Comparison of ENCODE assay signal across 18 cellular contexts in the genomic region with DNA sequence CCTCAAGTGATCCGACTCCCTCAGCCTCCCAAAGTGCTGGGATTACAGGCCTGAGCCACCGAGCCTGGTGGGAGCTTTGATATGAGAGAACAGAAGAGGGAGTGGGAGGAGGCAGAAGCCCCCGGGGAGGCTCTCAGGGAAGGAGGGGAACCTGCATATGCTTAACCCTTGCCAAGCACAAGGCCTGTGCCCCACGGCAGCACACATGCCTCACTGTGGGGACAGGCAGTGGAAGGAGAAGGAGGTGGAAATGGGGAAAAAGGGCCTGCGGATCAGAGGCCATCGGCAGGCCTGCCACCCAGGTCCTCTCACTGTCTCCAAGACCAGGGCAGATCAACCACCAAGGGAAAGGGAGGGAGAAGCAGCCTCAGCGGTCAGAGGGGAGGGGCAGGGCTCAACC. TPM values are rescaled to one million over a fixed set of nuclear protein-coding genes. Genes with fewer than 3 reads are reported as not detected.
DNase-seq lines count a peak whose midpoint lies in the region; ATAC-seq, FAIRE-seq and TF ChIP-seq lines count a peak whose summit lies in the region.
"Had no signal": no experiment of that assay in that cellular context is flagged by ENCODE, and none has a peak within 500 bp of the region (broad histone marks: within the 10 kb centered on the region; RNA-seq: fewer than 3 reads in every experiment).

No MANE protein-coding gene starts in this region.

- H3K4me3 ChIP-seq in BLaER1 (no peak overlapping the region), tibial artery (no peak overlapping the region)

- DNase-seq in WTC11 (ENCODE audit: low spot score) (peak; percentile 7), mesenteric fat pad (ENCODE audit: low spot score) (peak; percentile 67), tibial artery (peak; percentile 14 to 42), EL (no peak), RCC 7860 (ENCODE audit: low spot score) (no peak), SW480 (ENCODE audit: low spot score) (no peak)
- DNase-seq: DMS 273 treated with DMSO at 0.1 percent for 48 hours, HFFc6, NCI-H1048, NCI-H1436 treated with DMSO at 0.1 percent for 48 hours, NCI-H2081 had no signal

- no peak for ATAC-seq in WTC11
- ATAC-seq: Panc1, Right ventricle myocardium inferior had no signal

- intact Hi-C loops in tibial artery (cut with DNase I; ENCODE audit: low total_unique reads): no loop called here

- peaks cover 16% of the 10 kb centered on the region for H3K27me3 ChIP-seq in BLaER1
- peaks cover 0 to 56% of the 10 kb centered on the region in 2 donors for H3K27me3 ChIP-seq in tibial artery

- H3K4me3 Mint-ChIP-seq in WTC11: no peak overlapping the region
- H3K4me3 Mint-ChIP-seq: HFFc6 had no signal

- H4K20me1 ChIP-seq in BLaER1: no peaks in the 10 kb centered on the region; the same call in 1 of the 2 replicates

- no peak overlapping the region for H3K27ac ChIP-seq in BLaER1
- H3K27ac ChIP-seq in tibial artery: no peak overlapping the region

- H3K9me3 ChIP-seq in BLaER1 (no peaks in the 10 kb centered on the region), tibial artery (no peaks in the 10 kb centered on the region)

- no peak overlapping the region for H3K27ac Mint-ChIP-seq in WTC11
- H3K27ac Mint-ChIP-seq: HFFc6 had no signal

- H3K27me3 Mint-ChIP-seq in WTC11 (ENCODE audit: low read depth): peaks cover 77% of the 10 kb centered on the region

- H3K9ac ChIP-seq in BLaER1: no peak overlapping the region

- no peaks in the 10 kb centered on the region for H3K9me3 Mint-ChIP-seq in WTC11
- H3K9me3 Mint-ChIP-seq: HFFc6 had no signal

- H3K36me3 ChIP-seq in BLaER1: no peaks in the 10 kb centered on the region
- no peaks in the 10 kb centered on the region for H3K36me3 ChIP-seq in tibial artery

- CTCF ChIA-PET in WTC11 (lab: Charles Lee): interaction anchor here (0.6 kb wide), 1 partner anchor 258 kb away, joined by 3 read pairs; no protein-coding TSS in a partner anchor

- POLR2A ChIA-PET in WTC11 (lab: Charles Lee): no interaction called here

- peak overlapping the region; percentile 42 for H3K4me2 ChIP-seq in BLaER1

- no peak for TF ChIP-seq CTCF in WTC11 (IDR thresholded peaks at IDR 0.05)
- TF ChIP-seq CTCF in tibial artery (IDR thresholded peaks at IDR 0.05): no peak

- H3K36me3 Mint-ChIP-seq in WTC11: no peaks in the 10 kb centered on the region
- H3K36me3 Mint-ChIP-seq: CD14-positive monocyte had no signal

- H3K4me1 Mint-ChIP-seq in WTC11: no peaks in the 10 kb centered on the region
- H3K4me1 Mint-ChIP-seq: CD14-positive monocyte had no signal

- H3K4me1 ChIP-seq in BLaER1 (peaks cover 31% of the 10 kb centered on the region), tibial artery (peaks cover 0 to 5% (median 4%) of the 10 kb centered on the region in 4 donors)

- no peak for FAIRE-seq in RCC 7860 (lab: Jason Lieb, UNC)

TF ChIP-seq in WTC11, 78 proteins besides CTCF, POLR2A, EP300 and RAD21:
- TF ChIP-seq KAT7 (CRISPR knock-in tag; IDR thresholded peaks at IDR 0.05; ENCODE audit: borderline replicate concordance) (no peak), ZNF416 (CRISPR knock-in tag; IDR thresholded peaks at IDR 0.05) (no peak), ELF4 (CRISPR knock-in tag; IDR thresholded peaks at IDR 0.05; ENCODE audit: low read depth) (no peak), NR3C1 (CRISPR knock-in tag; conservative IDR thresholded peaks at IDR 0.05; ENCODE audit: low read depth) (no peak), TP53 (CRISPR knock-in tag; IDR thresholded peaks at IDR 0.05) (no peak), RORB (CRISPR knock-in tag; IDR thresholded peaks at IDR 0.05) (no peak), PRRX2 (CRISPR knock-in tag; IDR thresholded peaks at IDR 0.05) (no peak), GABPB1 (CRISPR knock-in tag; IDR thresholded peaks at IDR 0.05) (no peak), JAZF1 (CRISPR knock-in tag; IDR thresholded peaks at IDR 0.05) (no peak), ZNF396 (CRISPR knock-in tag; IDR thresholded peaks at IDR 0.05; ENCODE audit: borderline replicate concordance) (no peak), ZNF138 (CRISPR knock-in tag; conservative IDR thresholded peaks at IDR 0.05) (no peak), EMX1 (CRISPR knock-in tag; IDR thresholded peaks at IDR 0.05) (no peak), JUN (CRISPR knock-in tag; IDR thresholded peaks at IDR 0.05) (no peak), ZNF219 (CRISPR knock-in tag; IDR thresholded peaks at IDR 0.05; ENCODE audit: borderline replicate concordance) (no peak), FOXP1 (CRISPR knock-in tag; IDR thresholded peaks at IDR 0.05; ENCODE audit: borderline replicate concordance) (no peak), ZBTB21 (CRISPR knock-in tag; IDR thresholded peaks at IDR 0.05; ENCODE audit: borderline replicate concordance) (no peak), NFYB (CRISPR knock-in tag; conservative IDR thresholded peaks at IDR 0.05; ENCODE audit: low read depth) (no peak), FOXK1 (CRISPR knock-in tag; IDR thresholded peaks at IDR 0.05) (no peak)
- TF ChIP-seq, protein P1, sequence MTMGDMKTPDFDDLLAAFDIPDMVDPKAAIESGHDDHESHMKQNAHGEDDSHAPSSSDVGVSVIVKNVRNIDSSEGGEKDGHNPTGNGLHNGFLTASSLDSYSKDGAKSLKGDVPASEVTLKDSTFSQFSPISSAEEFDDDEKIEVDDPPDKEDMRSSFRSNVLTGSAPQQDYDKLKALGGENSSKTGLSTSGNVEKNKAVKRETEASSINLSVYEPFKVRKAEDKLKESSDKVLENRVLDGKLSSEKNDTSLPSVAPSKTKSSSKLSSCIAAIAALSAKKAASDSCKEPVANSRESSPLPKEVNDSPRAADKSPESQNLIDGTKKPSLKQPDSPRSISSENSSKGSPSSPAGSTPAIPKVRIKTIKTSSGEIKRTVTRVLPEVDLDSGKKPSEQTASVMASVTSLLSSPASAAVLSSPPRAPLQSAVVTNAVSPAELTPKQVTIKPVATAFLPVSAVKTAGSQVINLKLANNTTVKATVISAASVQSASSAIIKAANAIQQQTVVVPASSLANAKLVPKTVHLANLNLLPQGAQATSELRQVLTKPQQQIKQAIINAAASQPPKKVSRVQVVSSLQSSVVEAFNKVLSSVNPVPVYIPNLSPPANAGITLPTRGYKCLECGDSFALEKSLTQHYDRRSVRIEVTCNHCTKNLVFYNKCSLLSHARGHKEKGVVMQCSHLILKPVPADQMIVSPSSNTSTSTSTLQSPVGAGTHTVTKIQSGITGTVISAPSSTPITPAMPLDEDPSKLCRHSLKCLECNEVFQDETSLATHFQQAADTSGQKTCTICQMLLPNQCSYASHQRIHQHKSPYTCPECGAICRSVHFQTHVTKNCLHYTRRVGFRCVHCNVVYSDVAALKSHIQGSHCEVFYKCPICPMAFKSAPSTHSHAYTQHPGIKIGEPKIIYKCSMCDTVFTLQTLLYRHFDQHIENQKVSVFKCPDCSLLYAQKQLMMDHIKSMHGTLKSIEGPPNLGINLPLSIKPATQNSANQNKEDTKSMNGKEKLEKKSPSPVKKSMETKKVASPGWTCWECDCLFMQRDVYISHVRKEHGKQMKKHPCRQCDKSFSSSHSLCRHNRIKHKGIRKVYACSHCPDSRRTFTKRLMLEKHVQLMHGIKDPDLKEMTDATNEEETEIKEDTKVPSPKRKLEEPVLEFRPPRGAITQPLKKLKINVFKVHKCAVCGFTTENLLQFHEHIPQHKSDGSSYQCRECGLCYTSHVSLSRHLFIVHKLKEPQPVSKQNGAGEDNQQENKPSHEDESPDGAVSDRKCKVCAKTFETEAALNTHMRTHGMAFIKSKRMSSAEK (CRISPR knock-in tag; IDR thresholded peaks at IDR 0.05; ENCODE audit: borderline replicate concordance): no peak
- TF ChIP-seq, protein P2, sequence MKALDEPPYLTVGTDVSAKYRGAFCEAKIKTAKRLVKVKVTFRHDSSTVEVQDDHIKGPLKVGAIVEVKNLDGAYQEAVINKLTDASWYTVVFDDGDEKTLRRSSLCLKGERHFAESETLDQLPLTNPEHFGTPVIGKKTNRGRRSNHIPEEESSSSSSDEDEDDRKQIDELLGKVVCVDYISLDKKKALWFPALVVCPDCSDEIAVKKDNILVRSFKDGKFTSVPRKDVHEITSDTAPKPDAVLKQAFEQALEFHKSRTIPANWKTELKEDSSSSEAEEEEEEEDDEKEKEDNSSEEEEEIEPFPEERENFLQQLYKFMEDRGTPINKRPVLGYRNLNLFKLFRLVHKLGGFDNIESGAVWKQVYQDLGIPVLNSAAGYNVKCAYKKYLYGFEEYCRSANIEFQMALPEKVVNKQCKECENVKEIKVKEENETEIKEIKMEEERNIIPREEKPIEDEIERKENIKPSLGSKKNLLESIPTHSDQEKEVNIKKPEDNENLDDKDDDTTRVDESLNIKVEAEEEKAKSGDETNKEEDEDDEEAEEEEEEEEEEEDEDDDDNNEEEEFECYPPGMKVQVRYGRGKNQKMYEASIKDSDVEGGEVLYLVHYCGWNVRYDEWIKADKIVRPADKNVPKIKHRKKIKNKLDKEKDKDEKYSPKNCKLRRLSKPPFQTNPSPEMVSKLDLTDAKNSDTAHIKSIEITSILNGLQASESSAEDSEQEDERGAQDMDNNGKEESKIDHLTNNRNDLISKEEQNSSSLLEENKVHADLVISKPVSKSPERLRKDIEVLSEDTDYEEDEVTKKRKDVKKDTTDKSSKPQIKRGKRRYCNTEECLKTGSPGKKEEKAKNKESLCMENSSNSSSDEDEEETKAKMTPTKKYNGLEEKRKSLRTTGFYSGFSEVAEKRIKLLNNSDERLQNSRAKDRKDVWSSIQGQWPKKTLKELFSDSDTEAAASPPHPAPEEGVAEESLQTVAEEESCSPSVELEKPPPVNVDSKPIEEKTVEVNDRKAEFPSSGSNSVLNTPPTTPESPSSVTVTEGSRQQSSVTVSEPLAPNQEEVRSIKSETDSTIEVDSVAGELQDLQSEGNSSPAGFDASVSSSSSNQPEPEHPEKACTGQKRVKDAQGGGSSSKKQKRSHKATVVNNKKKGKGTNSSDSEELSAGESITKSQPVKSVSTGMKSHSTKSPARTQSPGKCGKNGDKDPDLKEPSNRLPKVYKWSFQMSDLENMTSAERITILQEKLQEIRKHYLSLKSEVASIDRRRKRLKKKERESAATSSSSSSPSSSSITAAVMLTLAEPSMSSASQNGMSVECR (CRISPR knock-in tag; IDR thresholded peaks at IDR 0.05; ENCODE audit: borderline replicate concordance): no peak

RNA-seq across cellular contexts. Expression of a gene that starts 7.2 kb away (rescaled TPM):
- 0.21 to 0.50 TPM (median 0.37 TPM) in 3 replicates for total RNA-seq in WTC11 (2021)
- 2.1 TPM for total RNA-seq in mesenteric fat pad
- total RNA-seq: A673, Daoy, HFFc6, MCF 10A had no signal

Comparison
In these comparisons a context has a peak if more than half of its experiments do, and no peak if none do; other contexts are left out.
1. DNase-seq: peak in WTC11 (single experiment), mesenteric fat pad (single experiment) and tibial artery (2 of 2); none in EL (single experiment), RCC 7860 (single experiment) and SW480 (single experiment).